In genomic region chr10:121926157-121926556, GRCh38 we compare ENCODE assay signal across 10 cellular contexts. TPM values are rescaled to one million over a fixed set of nuclear protein-coding genes. Genes with fewer than 3 reads are reported as not detected.
A peak's percentile ranks its signal among the peaks of the same experiment; 100 is the strongest.
DNase-seq lines count a peak whose midpoint lies in the region; ATAC-seq and TF ChIP-seq lines count a peak whose summit lies in the region.
"Had no signal": no experiment of that assay in that cellular context is flagged by ENCODE, and none has a peak within 500 bp of the region (broad histone marks: within the 10 kb centered on the region; RNA-seq: fewer than 3 reads in every experiment).

No MANE protein-coding gene starts in this region.

- no peaks in the 10 kb centered on the region for H3K27me3 Mint-ChIP-seq in naive thymus-derived CD4-positive, alpha-beta T cell
- no peaks in the 10 kb centered on the region for H3K27me3 Mint-ChIP-seq in stimulated activated memory B cell treated with anti-CD40 and anti-IgM and Interleukin-4, amounts not matched to agents 10 μg/mL and 1 μg/mL and 100 μg/mL, for 72 hours
- H3K27me3 Mint-ChIP-seq: memory B cell had no signal

- no peak overlapping the region for H2AFZ ChIP-seq in mammary epithelial cell (ENCODE audit: low read depth, low read length)

- no peaks in the 10 kb centered on the region for H3K9me3 ChIP-seq in HUES48 (ENCODE audit: control insufficient read depth, insufficient read depth, low read length)
- H3K9me3 ChIP-seq in mammary epithelial cell (replicated peaks; ENCODE audit: insufficient read depth, low read length), result no peaks in the 10 kb centered on the region
- no peaks in the 10 kb centered on the region for H3K9me3 ChIP-seq in naive thymus-derived CD4-positive, alpha-beta T cell (ENCODE audit: control insufficient read depth in 2 of 3, low read length in 3 of 3)

- H3K9ac ChIP-seq in HUES48 (ENCODE audit: low read depth, low read length) (no peak overlapping the region), mammary epithelial cell (ENCODE audit: insufficient read depth, low read length) (no peak overlapping the region)

- 87% methylated on average over 4 of the region's 4 CpGs for WGBS in mammary epithelial cell (ENCODE audit: low coverage, missing lambda C conversion rate)

- H3K4me2 ChIP-seq in mammary epithelial cell (ENCODE audit: insufficient read depth, low read depth, low read length), result peak overlapping the region; percentile 86

- H4K20me1 ChIP-seq in mammary epithelial cell (ENCODE audit: insufficient read depth, low read length), result no peaks in the 10 kb centered on the region

- H3K4me1 ChIP-seq in HUES48 (ENCODE audit: control insufficient read depth, insufficient read depth, low read length) (peaks cover 4% of the 10 kb centered on the region; the same call in 1 of the 2 replicates), mammary epithelial cell (ENCODE audit: insufficient read depth, low read length) (peaks cover 14% of the 10 kb centered on the region)
- peaks cover 0 to 13% of the 10 kb centered on the region in 2 donors for H3K4me1 ChIP-seq in naive thymus-derived CD4-positive, alpha-beta T cell (ENCODE audit: control insufficient read depth in 2 of 2, insufficient read depth in 2 of 2, low read length in 2 of 2)

- H3K4me3 ChIP-seq in AG10803 (ENCODE audit: low read length) (peak overlapping the region; percentile 83; the same call in 1 of the 2 replicates), HUES48 (ENCODE audit: low read depth, low read length) (peak overlapping the region; percentile 98), mammary epithelial cell (replicated peaks in 1 of 3; ENCODE audit: insufficient read depth in 1 of 3, low read depth in 2 of 3, low read length in 3 of 3) (peak overlapping the region in 1 of 3 experiments; percentile 98)
- no peak overlapping the region for H3K4me3 ChIP-seq in naive thymus-derived CD4-positive, alpha-beta T cell (ENCODE audit: low read length)

- H3K4me1 Mint-ChIP-seq in naive thymus-derived CD4-positive, alpha-beta T cell, result peaks cover 18 to 49% (median 43%) of the 10 kb centered on the region in 7 donors
- peaks cover 25% of the 10 kb centered on the region for H3K4me1 Mint-ChIP-seq in stimulated activated memory B cell treated with anti-CD40 and anti-IgM and Interleukin-4, amounts not matched to agents 10 μg/mL and 1 μg/mL and 100 μg/mL, for 72 hours

- POLR2A ChIA-PET in naive thymus-derived CD4-positive, alpha-beta T cell (lab: Charles Lee), result no interaction called here

- peak overlapping the region in 1 of 9 donors; percentile 86 for H3K27ac Mint-ChIP-seq in naive thymus-derived CD4-positive, alpha-beta T cell
- no peak overlapping the region for H3K27ac Mint-ChIP-seq in stimulated activated memory B cell treated with anti-CD40 and anti-IgM and Interleukin-4, amounts not matched to agents 10 μg/mL and 1 μg/mL and 100 μg/mL, for 72 hours

- H3K79me2 ChIP-seq in mammary epithelial cell (ENCODE audit: insufficient read depth, low read length), result peaks cover 48% of the 10 kb centered on the region

- no TSS peak for BruUV-seq in mammary epithelial cell (replicated peaks; lab: Mats Ljungman, UMichigan)

- peaks cover 25% of the 10 kb centered on the region for H3K36me3 ChIP-seq in HUES48 (ENCODE audit: control insufficient read depth, insufficient read depth, low read length)
- no peaks in the 10 kb centered on the region for H3K36me3 ChIP-seq in mammary epithelial cell (ENCODE audit: insufficient read depth, low read length)
- H3K36me3 ChIP-seq in naive thymus-derived CD4-positive, alpha-beta T cell (ENCODE audit: control insufficient read depth in 2 of 3, insufficient read depth in 3 of 3, low read length in 3 of 3), result peaks cover 0 to 6% (median 0%) of the 10 kb centered on the region in 3 experiments

- TF ChIP-seq CTCF in AG10803 (conservative IDR thresholded peaks at IDR 0.05; ENCODE audit: low read length) (no peak), mammary epithelial cell (conservative IDR thresholded peaks at IDR 0.05 in 1 of 2, IDR thresholded peaks at IDR 0.05 in 1 of 2; ENCODE audit: extremely low read depth in 1 of 2, insufficient read depth in 1 of 2, low read depth in 1 of 2, low read length in 2 of 2) (no peak)

- no peaks in the 10 kb centered on the region for H3K9me3 Mint-ChIP-seq in naive thymus-derived CD4-positive, alpha-beta T cell
- no peaks in the 10 kb centered on the region for H3K9me3 Mint-ChIP-seq in stimulated activated memory B cell treated with anti-CD40 and anti-IgM and Interleukin-4, amounts not matched to agents 10 μg/mL and 1 μg/mL and 100 μg/mL, for 72 hours
- H3K9me3 Mint-ChIP-seq: memory B cell had no signal

- dilution Hi-C loops in mammary epithelial cell (cut with HindIII; ENCODE audit: low sequenced_read_pairs), result no loop called here

- CTCF ChIA-PET in mammary epithelial cell (lab: Charles Lee; ENCODE audit: low non-redundant PET), result no interaction called here
- CTCF ChIA-PET in naive thymus-derived CD4-positive, alpha-beta T cell (lab: Charles Lee), result no interaction called here

- H3K4me3 Mint-ChIP-seq in naive thymus-derived CD4-positive, alpha-beta T cell, result peak overlapping the region in 8 of 10 donors; percentile 25 to 96 (median 92)
- H3K4me3 Mint-ChIP-seq in stimulated activated memory B cell treated with anti-CD40 and anti-IgM and Interleukin-4, amounts not matched to agents 10 μg/mL and 1 μg/mL and 100 μg/mL, for 72 hours, result no peak overlapping the region

- H3K36me3 Mint-ChIP-seq in naive thymus-derived CD4-positive, alpha-beta T cell, result peaks cover 5 to 15% (median 7%) of the 10 kb centered on the region in 5 donors
- H3K36me3 Mint-ChIP-seq in stimulated activated memory B cell treated with anti-CD40 and anti-IgM and Interleukin-4, amounts not matched to agents 10 μg/mL and 1 μg/mL and 100 μg/mL, for 72 hours, result peaks cover 11% of the 10 kb centered on the region

- H3K27ac ChIP-seq in HUES48 (ENCODE audit: low read depth, low read length), result no peak overlapping the region
- H3K27ac ChIP-seq in mammary epithelial cell (ENCODE audit: insufficient read depth, low read depth, low read length), result no peak overlapping the region
- H3K27ac ChIP-seq in naive thymus-derived CD4-positive, alpha-beta T cell (ENCODE audit: low read depth, low read length), result no peak overlapping the region

- intact Hi-C loops in mammary epithelial cell (cut with micrococcal nuclease), result loop anchor here (5.0 kb wide), 1 partner anchor 126 kb away; no protein-coding TSS in a partner anchor
- intact Hi-C loops in naive thymus-derived CD4-positive, alpha-beta T cell (cut with micrococcal nuclease), result loop anchor here in 1 of 2 donors (2.0 to 5.0 kb wide), 2 partner anchors 449 to 1081 kb away; partner anchors contain the start of genes ACADSB, IKZF5 and PLEKHA1

- no peak for ATAC-seq in naive thymus-derived CD4-positive, alpha-beta T cell
- ATAC-seq in HG02642 (IDR thresholded peaks at IDR 0.05; ENCODE audit: poor library complexity, unreplicated experiment), result no peak
- no peak for ATAC-seq in stimulated activated memory B cell treated with anti-CD40 and anti-IgM and Interleukin-4, amounts not matched to agents 10 μg/mL and 1 μg/mL and 100 μg/mL, for 72 hours

- H3K27me3 ChIP-seq in HUES48 (ENCODE audit: control insufficient read depth, insufficient read depth, low read length) (no peaks in the 10 kb centered on the region), mammary epithelial cell (ENCODE audit: insufficient read depth, low read length) (no peaks in the 10 kb centered on the region)
- no peaks in the 10 kb centered on the region for H3K27me3 ChIP-seq in naive thymus-derived CD4-positive, alpha-beta T cell (ENCODE audit: control insufficient read depth in 2 of 2, insufficient read depth in 2 of 2, low read length in 2 of 2)

- DNase-seq in AG10803 (ENCODE audit: low read depth) (no peak), mammary epithelial cell (no peak), MV-4-11 (lab: John Stamatoyannopoulos, UW) (no peak), NCI-H1694 (lab: John Stamatoyannopoulos, UW) (no peak)
- DNase-seq in naive thymus-derived CD4-positive, alpha-beta T cell, result no peak
- DNase-seq: activated CD4-positive, alpha-beta T cell treated with anti-CD3 and anti-CD28 coated beads for 48 hours had no signal

- in situ Hi-C loops in mammary epithelial cell (cut with MboI; ENCODE audit: low sequenced_read_pairs in 2 of 2), result no loop called here

RNA-seq across cellular contexts. Expression of gene ATE1, which starts 1.7 kb away (rescaled TPM):
- 10 to 100 TPM; 22.0 to 23.9 TPM for total RNA-seq in mammary epithelial cell
- 7.5 TPM for polyA plus RNA-seq in mammary epithelial cell
- polyA minus RNA-seq in mammary epithelial cell, result 24.3 TPM
- total RNA-seq in naive thymus-derived CD4-positive, alpha-beta T cell, result 10 to 100 TPM; 23.0 to 26.6 (median 26.2) TPM
- 10 to 100 TPM; 22.4 to 29.9 TPM for polyA plus RNA-seq in naive thymus-derived CD4-positive, alpha-beta T cell

RNA-seq across cellular contexts. Expression of gene NSMCE4A, which starts 48.9 kb away (rescaled TPM):
- total RNA-seq in mammary epithelial cell, result 10 to 100 TPM; 14.5 to 28.6 TPM
- 22.5 TPM for polyA plus RNA-seq in mammary epithelial cell
- polyA minus RNA-seq in mammary epithelial cell, result 28.6 TPM
- total RNA-seq in naive thymus-derived CD4-positive, alpha-beta T cell, result 10 to 100 TPM; 34.7 to 87.2 (median 69.4) TPM
- 10 to 100 TPM; 41.5 to 57.0 TPM for polyA plus RNA-seq in naive thymus-derived CD4-positive, alpha-beta T cell
